8 cellular contexts compared by ENCODE assay signal in genomic region chr7:112449902-112450806, GRCh38. TPM values are rescaled to one million over a fixed set of nuclear protein-coding genes. Genes with fewer than 3 reads are reported as not detected.
DNase-seq lines count a peak whose midpoint lies in the region; ATAC-seq, FAIRE-seq and TF ChIP-seq lines count a peak whose summit lies in the region.

Gene IFRD1 (plus strand): TSS chr7:112450460. CDS start chr7:112450689, 229 bp downstream.

- peak within 1 kb of the TSS; percentile 92 for H3K27ac Mint-ChIP-seq in activated naive CD8-positive, alpha-beta T cell treated with anti-CD3 and anti-CD28 coated beads, Interleukin-2, amount 50 U/mL, for 24 hours

- H3K9me3 Mint-ChIP-seq in activated naive CD8-positive, alpha-beta T cell treated with anti-CD3 and anti-CD28 coated beads, Interleukin-2, amount 50 U/mL, for 24 hours = no peaks in the 10 kb centered on the region

- H3K4me3 Mint-ChIP-seq in activated naive CD8-positive, alpha-beta T cell treated with anti-CD3 and anti-CD28 coated beads, Interleukin-2, amount 50 U/mL, for 24 hours = peak within 1 kb of the TSS; percentile 97

- H3K36me3 Mint-ChIP-seq in activated naive CD8-positive, alpha-beta T cell treated with anti-CD3 and anti-CD28 coated beads, Interleukin-2, amount 50 U/mL, for 24 hours (ENCODE audit: low read depth) = peaks cover 17% of the 10 kb centered on the region

- H3K4me1 ChIP-seq in pancreas (peaks cover 4 to 22% (median 11%) of the 10 kb centered on the region in 3 donors), tibial artery (peaks cover 0 to 31% (median 20%) of the 10 kb centered on the region in 4 donors)

- TF ChIP-seq CTCF in GM12865 (IDR thresholded peaks at IDR 0.05; ENCODE audit: insufficient read depth, low read depth, low read length, missing control alignments) = no peak
- no peak for TF ChIP-seq CTCF in pancreas (IDR thresholded peaks at IDR 0.05)
- no peak for TF ChIP-seq CTCF in tibial artery (IDR thresholded peaks at IDR 0.05)

- H3K36me3 ChIP-seq in pancreas (no peaks in the 10 kb centered on the region), tibial artery (no peaks in the 10 kb centered on the region)

- H3K4me1 Mint-ChIP-seq in activated naive CD8-positive, alpha-beta T cell treated with anti-CD3 and anti-CD28 coated beads, Interleukin-2, amount 50 U/mL, for 24 hours = peaks cover 49% of the 10 kb centered on the region

- WGBS in pancreas, 2 donors = 0% methylated on average over 69 to 73 of the region's 73 CpGs

- no peaks in the 10 kb centered on the region for H3K27me3 Mint-ChIP-seq in activated naive CD8-positive, alpha-beta T cell treated with anti-CD3 and anti-CD28 coated beads, Interleukin-2, amount 50 U/mL, for 24 hours

- H3K4me3 ChIP-seq in GM12865 (ENCODE audit: low read depth, low read length) = peak within 1 kb of the TSS; percentile 84
- peak within 1 kb of the TSS; percentile 89 to 99 (median 97) for H3K4me3 ChIP-seq in pancreas
- H3K4me3 ChIP-seq in tibial artery = peak within 1 kb of the TSS; percentile 98 to 99

- intact Hi-C loops in Right ventricle myocardium inferior (cut with DNase I) (loop anchor here (5.0 kb wide), 1 partner anchor 238 kb away; no protein-coding TSS in a partner anchor), pancreas (cut with DNase I) (no loop called here), tibial artery (cut with DNase I; ENCODE audit: low total_unique reads) (loop anchor here (5.0 kb wide), 1 partner anchor 243 kb away; the partner anchor contains the start of genes DOCK4 and ZNF277)

- FAIRE-seq in pancreas (lab: Jason Lieb, UNC) = peak; percentile 70

- H3K27me3 ChIP-seq in pancreas = no peaks in the 10 kb centered on the region
- no peaks in the 10 kb centered on the region for H3K27me3 ChIP-seq in tibial artery

- no peaks in the 10 kb centered on the region for H3K9me3 ChIP-seq in pancreas
- no peaks in the 10 kb centered on the region for H3K9me3 ChIP-seq in tibial artery

- DNase-seq in GM12865 (ENCODE audit: low read depth) (peak; percentile 99), NCI-H1417 treated with DMSO at 0.1 percent for 48 hours (lab: John Stamatoyannopoulos, UW) (peak; percentile 93), SW480 (ENCODE audit: low spot score) (peak; percentile 99), Right ventricle myocardium inferior (ENCODE audit: missing footprints) (peak; percentile 100), pancreas (peak; percentile 99), tibial artery (peak; percentile 99 to 100)
- peak; percentile 99 for DNase-seq in activated naive CD8-positive, alpha-beta T cell treated with anti-CD3 and anti-CD28 coated beads, Interleukin-2, amount 50 U/mL, for 24 hours

- ATAC-seq in HG02763 (IDR thresholded peaks at IDR 0.05; ENCODE audit: unreplicated experiment) (peak; percentile 75), Right ventricle myocardium inferior (peak; percentile 96), pancreas (peak; percentile 77 to 90 (median 84))
- ATAC-seq in activated naive CD8-positive, alpha-beta T cell treated with anti-CD3 and anti-CD28 coated beads, Interleukin-2, amount 50 U/mL, for 24 hours = peak; percentile 82

- H3K27ac ChIP-seq in pancreas (peak within 1 kb of the TSS; percentile 98 to 99 (median 98)), tibial artery (peak within 1 kb of the TSS; percentile 99 to 100)

RNA-seq across cellular contexts. Expression of gene IFRD1, which starts in this region (rescaled TPM):
- 17.8 TPM for total RNA-seq in Right ventricle myocardium inferior
- 100 to 1,000 TPM in 2 of 6 donors, 10 to 100 TPM in 4; 44.7 to 141 (median 72.6) TPM for total RNA-seq in pancreas
- polyA plus RNA-seq in pancreas = 100 to 1,000 TPM in 1 of 2 donors, 10 to 100 TPM in 1; 45.3 to 102 TPM

Comparison
In these comparisons a context has a peak if more than half of its experiments do, and no peak if none do; other contexts are left out.
1. Peak in every context shown above with its lines: DNase-seq, ATAC-seq, H3K4me3 ChIP-seq and H3K27ac ChIP-seq.
2. intact Hi-C loops: an anchor here in Right ventricle myocardium inferior (5.0 kb wide) and tibial artery (5.0 kb wide); none called in pancreas.